12 cellular contexts compared by ENCODE assay signal in genomic region chr1:222896630-222897526, GRCh38.
DNase-seq lines count a peak whose midpoint lies in the region; ATAC-seq and TF ChIP-seq lines count a peak whose summit lies in the region.
"Had no signal": no experiment of that assay in that cellular context is flagged by ENCODE, and none has a peak within 500 bp of the region (broad histone marks: within the 10 kb centered on the region; RNA-seq: fewer than 3 reads in every experiment).

No MANE protein-coding gene starts in this region.

- H3K9me3 ChIP-seq in PC-3 (ENCODE audit: low read length) (no peaks in the 10 kb centered on the region), fibroblast of lung (ENCODE audit: control insufficient read depth, insufficient read depth, low read depth, low read length) (no peaks in the 10 kb centered on the region), skeletal muscle satellite cell (replicated peaks; ENCODE audit: low read length) (no peaks in the 10 kb centered on the region), MM.1S (replicated peaks; ENCODE audit: insufficient read depth, low read length) (no peaks in the 10 kb centered on the region)
- H3K9me3 ChIP-seq: neutrophil had no signal

- peak overlapping the region; percentile 56 for H3K4me3 Mint-ChIP-seq in activated T-cell treated with anti-CD3 and anti-CD28 coated beads, Interleukin-2, amount 50 U/mL, for 24 hours

- TF ChIP-seq CTCF in PC-3 (conservative IDR thresholded peaks at IDR 0.05; ENCODE audit: low read depth, low read length) (no peak), fibroblast of lung (conservative IDR thresholded peaks at IDR 0.05 in 1 of 2, IDR thresholded peaks at IDR 0.05 in 1 of 2; ENCODE audit: low read depth in 1 of 2, low read length in 2 of 2) (no peak), MM.1S (IDR thresholded peaks at IDR 0.05; ENCODE audit: low read length) (no peak)

- H3K9me3 Mint-ChIP-seq in activated T-cell treated with anti-CD3 and anti-CD28 coated beads, Interleukin-2, amount 50 U/mL, for 24 hours = peaks cover 3% of the 10 kb centered on the region

- H3K9me2 ChIP-seq in PC-3 (replicated peaks; ENCODE audit: low read length) (no peaks in the 10 kb centered on the region), MM.1S (replicated peaks; ENCODE audit: insufficient read depth, low read length) (no peaks in the 10 kb centered on the region)

- peak overlapping the region; percentile 95 for H3K27ac Mint-ChIP-seq in activated T-cell treated with anti-CD3 and anti-CD28 coated beads, Interleukin-2, amount 50 U/mL, for 24 hours

- intact Hi-C loops in PC-3 (cut with micrococcal nuclease) = no loop called here

- BruUV-seq in PC-3 (replicated peaks; lab: Mats Ljungman, UMichigan) = no TSS peak

- no peak overlapping the region for H3K27ac ChIP-seq in PC-3 (ENCODE audit: low read length)
- H3K27ac ChIP-seq in fibroblast of lung (ENCODE audit: insufficient read depth, low read length) = no peak overlapping the region
- H3K27ac ChIP-seq in MM.1S (ENCODE audit: low read length) = no peak overlapping the region
- H3K27ac ChIP-seq: neutrophil had no signal

- H3K27me3 ChIP-seq in PC-3 (ENCODE audit: low read length) = no peaks in the 10 kb centered on the region
- H3K27me3 ChIP-seq in fibroblast of lung (ENCODE audit: control insufficient read depth, insufficient read depth, low read length) = no peaks in the 10 kb centered on the region
- no peaks in the 10 kb centered on the region for H3K27me3 ChIP-seq in skeletal muscle satellite cell (ENCODE audit: control insufficient read depth, insufficient read depth, low read length)
- no peaks in the 10 kb centered on the region for H3K27me3 ChIP-seq in MM.1S (replicated peaks; ENCODE audit: insufficient read depth, low read length)
- H3K27me3 ChIP-seq: neutrophil had no signal

- peaks cover 21% of the 10 kb centered on the region for H3K4me1 Mint-ChIP-seq in activated T-cell treated with anti-CD3 and anti-CD28 coated beads, Interleukin-2, amount 50 U/mL, for 24 hours (ENCODE audit: low read depth)

- no peaks in the 10 kb centered on the region for H3K36me3 ChIP-seq in PC-3 (ENCODE audit: low read depth, low read length)
- H3K36me3 ChIP-seq in fibroblast of lung (ENCODE audit: control insufficient read depth, insufficient read depth, low read length) = no peaks in the 10 kb centered on the region
- H3K36me3 ChIP-seq in skeletal muscle satellite cell (ENCODE audit: insufficient read depth, low read length) = no peaks in the 10 kb centered on the region
- no peaks in the 10 kb centered on the region for H3K36me3 ChIP-seq in MM.1S (replicated peaks; ENCODE audit: insufficient read depth, low read length)
- H3K36me3 ChIP-seq: neutrophil had no signal

- no peaks in the 10 kb centered on the region for H4K20me1 ChIP-seq in PC-3 (ENCODE audit: low read length)
- no peaks in the 10 kb centered on the region for H4K20me1 ChIP-seq in fibroblast of lung (ENCODE audit: control insufficient read depth, extremely low read depth, insufficient read depth, low read length)
- no peaks in the 10 kb centered on the region for H4K20me1 ChIP-seq in MM.1S (ENCODE audit: insufficient read depth, low read length)

- peaks cover 6% of the 10 kb centered on the region for H3K36me3 Mint-ChIP-seq in activated T-cell treated with anti-CD3 and anti-CD28 coated beads, Interleukin-2, amount 50 U/mL, for 24 hours (ENCODE audit: low read depth)

- H3K79me2 ChIP-seq in PC-3 (ENCODE audit: low read length) (no peaks in the 10 kb centered on the region), fibroblast of lung (ENCODE audit: control insufficient read depth, insufficient read depth, low read length) (no peaks in the 10 kb centered on the region), MM.1S (ENCODE audit: low read length) (no peaks in the 10 kb centered on the region)

- H3K4me3 ChIP-seq in PC-3 (ENCODE audit: low read length) (peak overlapping the region; percentile 60; the same call in 1 of the 2 replicates), fibroblast of lung (replicated peaks in 1 of 4; ENCODE audit: control extremely low read depth in 1 of 4, insufficient read depth in 1 of 4, low read depth in 3 of 4, low read length in 4 of 4) (peak overlapping the region in 3 of 4 experiments; percentile 42 to 71 (median 57)), skeletal muscle satellite cell (ENCODE audit: low read length) (peak overlapping the region; percentile 45), MM.1S (ENCODE audit: low read length) (no peak overlapping the region)

- ATAC-seq in PC-3 = no peak
- ATAC-seq in HG03571 (IDR thresholded peaks at IDR 0.05; ENCODE audit: unreplicated experiment) = no peak

- H3K27me3 Mint-ChIP-seq in activated T-cell treated with anti-CD3 and anti-CD28 coated beads, Interleukin-2, amount 50 U/mL, for 24 hours = no peaks in the 10 kb centered on the region

- H3K4me1 ChIP-seq in PC-3 (ENCODE audit: insufficient read depth, low read length) = peaks cover 29% of the 10 kb centered on the region
- H3K4me1 ChIP-seq in fibroblast of lung (ENCODE audit: control insufficient read depth, extremely low read depth, insufficient read depth, low read length) = peaks cover 4% of the 10 kb centered on the region
- H3K4me1 ChIP-seq in skeletal muscle satellite cell (ENCODE audit: control insufficient read depth, insufficient read depth, low read length) = peaks cover 19% of the 10 kb centered on the region
- no peaks in the 10 kb centered on the region for H3K4me1 ChIP-seq in MM.1S (ENCODE audit: low read length)

- POLR2A ChIA-PET in PC-3 (lab: Charles Lee; ENCODE audit: unreplicated experiment) = no interaction called here

- H2AFZ ChIP-seq in PC-3 (ENCODE audit: low read length) = peak overlapping the region; percentile 4; the same call in 1 of the 2 replicates
- no peak overlapping the region for H2AFZ ChIP-seq in fibroblast of lung (ENCODE audit: low read length)
- no peak overlapping the region for H2AFZ ChIP-seq in MM.1S (ENCODE audit: low read length)

- DNase-seq in activated T-cell treated with anti-CD3 and anti-CD28 coated beads, Interleukin-2, amount 50 U/mL, for 24 hours = no peak
- no peak for DNase-seq in activated T-cell treated with anti-CD3 and anti-CD28 coated beads, Interleukin-2, amount 50 U/mL, for 48 hours
- DNase-seq in PC-3 (peak; percentile 51), fibroblast of lung (ENCODE audit: low read depth in 2 of 2) (peak; percentile 21 to 69), T-helper 9 cell (no peak), MM.1S (no peak)
- DNase-seq: kidney, NCI-H748 treated with DMSO at 0.1 percent for 48 hours, T-helper 1 cell had no signal

- H3F3A ChIP-seq in PC-3 (ENCODE audit: low read length, unreplicated experiment) = no peaks in the 10 kb centered on the region
- no peaks in the 10 kb centered on the region for H3F3A ChIP-seq in MM.1S (ENCODE audit: insufficient read depth, low read length)

- no peak overlapping the region for H3K9ac ChIP-seq in PC-3 (ENCODE audit: low read length)
- no peak overlapping the region for H3K9ac ChIP-seq in fibroblast of lung (ENCODE audit: insufficient read depth, low read length)
- H3K9ac ChIP-seq in skeletal muscle satellite cell (ENCODE audit: low read depth, low read length) = peak overlapping the region; percentile 70
- no peak overlapping the region for H3K9ac ChIP-seq in MM.1S (ENCODE audit: low read length)

- CTCF ChIA-PET in PC-3 (lab: Charles Lee) = no interaction called here

- H3K4me2 ChIP-seq in PC-3 (ENCODE audit: low read length) (peak overlapping the region; percentile 81), fibroblast of lung (ENCODE audit: extremely low read depth, insufficient read depth, low read length) (peak overlapping the region; percentile 99), skeletal muscle satellite cell (ENCODE audit: low read length) (peak overlapping the region; percentile 70), MM.1S (ENCODE audit: low read depth, low read length) (no peak overlapping the region)

Comparison
In these comparisons a context has a peak if more than half of its experiments do, and no peak if none do; other contexts are left out.
1. DNase-seq: peak in PC-3 (single experiment) and fibroblast of lung (2 of 2); none in activated T-cell treated with anti-CD3 and anti-CD28 coated beads, Interleukin-2, amount 50 U/mL, for 24 hours (single experiment), activated T-cell treated with anti-CD3 and anti-CD28 coated beads, Interleukin-2, amount 50 U/mL, for 48 hours (0 of 2), T-helper 9 cell (single experiment) and MM.1S (single experiment).